In the genomic region with DNA sequence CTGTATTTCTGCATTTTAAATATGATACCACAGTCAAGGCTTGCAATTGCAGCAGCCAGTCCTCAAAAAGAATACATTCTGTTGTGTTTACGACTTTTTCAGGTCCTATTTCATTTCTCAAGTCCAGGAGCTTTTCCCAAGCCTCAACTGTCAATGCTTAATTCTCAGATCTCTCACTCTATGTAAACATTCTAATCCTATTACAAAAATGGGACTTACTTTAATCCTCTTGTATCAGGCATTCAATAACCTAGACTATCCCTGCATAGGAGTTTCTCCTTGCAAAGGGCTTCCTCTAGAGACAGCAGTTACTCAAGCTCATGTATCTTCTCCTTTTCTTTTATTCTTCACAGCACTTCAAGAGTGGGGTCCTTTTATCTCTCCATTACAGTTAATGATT, we compare ENCODE assay signal across 24 cellular contexts.
"Had no signal": no experiment of that assay in that cellular context is flagged by ENCODE, and none has a peak within 500 bp of the region (broad histone marks: within the 10 kb centered on the region; RNA-seq: fewer than 3 reads in every experiment).

No MANE protein-coding gene starts in this region.

- H3K4me3 ChIP-seq: esophagus squamous epithelium, lower lobe of right lung, pancreas, right atrium auricular region, smooth muscle cell, testis, tibial artery had no signal

- H3K9me3 ChIP-seq: esophagus squamous epithelium, lower lobe of right lung, neutrophil, pancreas, right atrium auricular region, testis, tibial artery had no signal

- H3K27ac ChIP-seq: esophagus squamous epithelium, lower lobe of right lung, neutrophil, pancreas, right atrium auricular region, testis, tibial artery had no signal

- DNase-seq: cortex of kidney; effector memory CD8-positive, alpha-beta T cell; erythroblast; esophagus squamous epithelium; foreskin melanocyte; hypothalamus; immature natural killer cell; islet precursor cell; left ventricle myocardium superior; lower lobe of right lung; natural killer cell; pancreas; stimulated activated CD4-positive, alpha-beta T cell treated with anti-CD3 and anti-CD28 coated beads, Interleukin-12 subunit alpha, Interleukin-12 subunit beta, amount 100 ng/mL, for 4 hours; stimulated activated CD4-positive, alpha-beta T cell treated with anti-CD3 and anti-CD28 coated beads, Interleukin-1b, Interleukin-23, amount 100 ng/mL, for 48 hours; stimulated activated CD4-positive, alpha-beta T cell treated with anti-CD3 and anti-CD28 coated beads, Interleukin-4, amount 100 ng/mL, for 1 hour; stimulated activated CD8-positive, alpha-beta memory T cell treated with anti-CD3 and anti-CD28 coated beads, Interleukin-4, amount 100 ng/mL, for 48 hours; stimulated activated naive CD4-positive, alpha-beta T cell treated with Interleukin-2 at 50 U/mL for 16 hours; substantia nigra; testis; tibial artery had no signal

- H3K36me3 ChIP-seq: esophagus squamous epithelium, lower lobe of right lung, neutrophil, pancreas, right atrium auricular region, tibial artery had no signal

- ATAC-seq: effector memory CD8-positive, alpha-beta T cell; left ventricle myocardium superior; lower lobe of right lung; natural killer cell; pancreas; sciatic nerve had no signal
